In genomic region chr1:116595946-116596741, GRCh38 we compare ENCODE assay signal across 8 cellular contexts. TPM values are rescaled to one million over a fixed set of nuclear protein-coding genes. Genes with fewer than 3 reads are reported as not detected.
DNase-seq lines count a peak whose midpoint lies in the region; ATAC-seq and TF ChIP-seq lines count a peak whose summit lies in the region.
"Not testable (repeated sequence)": the region's sequence is repeated elsewhere in the genome, so short reads cannot be mapped to it uniquely, and the experiment has no call there.

No MANE protein-coding gene starts in this region.

- H3K36me3 Mint-ChIP-seq in activated T-cell treated with anti-CD3 and anti-CD28 coated beads, Interleukin-2, amount 50 U/mL, for 72 hours (ENCODE audit: insufficient read depth in 2 of 2): not testable (repeated sequence)

- not testable (repeated sequence) for H3K27me3 ChIP-seq in BE2C

- not testable (repeated sequence) for H3K36me3 ChIP-seq in BE2C

- peaks cover 37% of the 10 kb centered on the region for H3K4me1 Mint-ChIP-seq in activated T-cell treated with anti-CD3 and anti-CD28 coated beads, Interleukin-2, amount 50 U/mL, for 72 hours (ENCODE audit: low read depth)

- H3K4me1 ChIP-seq in BE2C: not testable (repeated sequence)

- not testable (repeated sequence) for H3K27ac Mint-ChIP-seq in activated T-cell treated with anti-CD3 and anti-CD28 coated beads, Interleukin-2, amount 50 U/mL, for 72 hours

- H3K9me3 Mint-ChIP-seq in activated T-cell treated with anti-CD3 and anti-CD28 coated beads, Interleukin-2, amount 50 U/mL, for 72 hours: not testable (repeated sequence)

- H3K9me3 ChIP-seq in BE2C: not testable (repeated sequence)

- peak overlapping the region; percentile 79 to 84 for H3K4me3 Mint-ChIP-seq in activated T-cell treated with anti-CD3 and anti-CD28 coated beads, Interleukin-2, amount 50 U/mL, for 72 hours

- H3K27me3 Mint-ChIP-seq in activated T-cell treated with anti-CD3 and anti-CD28 coated beads, Interleukin-2, amount 50 U/mL, for 72 hours (ENCODE audit: low read depth): not testable (repeated sequence)

- peak; percentile 44 for ATAC-seq in GM19351 (IDR thresholded peaks at IDR 0.05; ENCODE audit: unreplicated experiment)
- ATAC-seq in activated T-cell treated with anti-CD3 and anti-CD28 coated beads, Interleukin-2, amount 50 U/mL, for 72 hours (replicated peaks in 1 of 2): peak; percentile 61 to 64

- peak; percentile 64 for DNase-seq in BE2C
- peak; percentile 14 for DNase-seq in HuH-7.5 (ENCODE audit: low spot score)
- peak; percentile 19 for DNase-seq in SIG-M5 treated with dmso at 0.1 percent for 504 hours (lab: John Stamatoyannopoulos, UW; ENCODE audit: unreplicated experiment)
- DNase-seq in activated T-cell treated with anti-CD3 and anti-CD28 coated beads, Interleukin-2, amount 50 U/mL, for 72 hours: peak; percentile 27 to 58
- DNase-seq in epithelial cell of esophagus (ENCODE audit: low read depth): peak; percentile 11
- peak; percentile 48 for DNase-seq in medulla oblongata (ENCODE audit: extremely low spot score)
- DNase-seq in stimulated activated CD4-positive, alpha-beta T cell treated with anti-CD3 and anti-CD28 coated beads, Interleukin-4, amount 100 ng/mL, for 48 hours (ENCODE audit: low read depth in 2 of 2): peak; percentile 16 to 31

- peak overlapping the region; percentile 34 for H3K4me3 ChIP-seq in BE2C (ENCODE audit: low read depth, low read length)
- H3K4me3 ChIP-seq in epithelial cell of esophagus (ENCODE audit: low read length): not testable (repeated sequence)

- TF ChIP-seq CTCF in BE2C (IDR thresholded peaks at IDR 0.05; ENCODE audit: low read depth, low read length): peak; percentile 61
- TF ChIP-seq CTCF in epithelial cell of esophagus (IDR thresholded peaks at IDR 0.05; ENCODE audit: insufficient read depth, low read depth, low read length, missing control alignments): peak; percentile 46

RNA-seq across cellular contexts. Expression of gene CD58, which starts 25.3 kb away (rescaled TPM):
- 4.9 TPM for polyA plus RNA-seq in BE2C (2012; ENCODE audit: insufficient read depth, insufficient read length, low read depth)
- 10 to 100 TPM; 15.4 to 32.7 TPM for total RNA-seq in activated T-cell treated with anti-CD3 and anti-CD28 coated beads, Interleukin-2, amount 50 U/mL, for 72 hours

Comparison
In these comparisons a context has a peak if more than half of its experiments do, and no peak if none do; other contexts are left out.
1. DNase-seq: peak in every context shown above with its lines; median percentile 64 in BE2C; 48 in medulla oblongata; 42 in activated T-cell treated with anti-CD3 and anti-CD28 coated beads, Interleukin-2, amount 50 U/mL, for 72 hours; 24 in stimulated activated CD4-positive, alpha-beta T cell treated with anti-CD3 and anti-CD28 coated beads, Interleukin-4, amount 100 ng/mL, for 48 hours; 19 in SIG-M5 treated with dmso at 0.1 percent for 504 hours; 14 in HuH-7.5; 11 in epithelial cell of esophagus.